1 cellular context compared by ENCODE assay signal in the genomic region with DNA sequence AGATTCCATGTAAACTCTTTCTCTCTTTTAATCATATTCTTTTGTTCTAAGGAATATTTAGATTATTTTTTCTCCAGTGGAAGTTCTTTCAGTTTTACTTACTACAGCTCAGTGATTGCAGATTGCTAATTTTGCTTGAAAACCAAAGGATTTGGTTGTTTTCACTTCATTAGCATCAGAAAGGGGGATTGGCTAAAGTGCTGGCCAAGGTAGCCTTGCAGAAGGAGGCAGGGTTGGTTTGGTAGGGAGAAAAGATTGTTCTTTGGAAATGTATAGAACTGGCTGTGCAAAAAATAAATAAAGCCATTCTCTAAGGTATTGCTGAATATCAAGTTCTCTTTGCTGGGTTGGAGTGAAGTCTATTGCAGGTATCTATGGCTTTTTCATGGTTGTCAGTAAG.
TF ChIP-seq lines count a peak whose summit lies in the region.

No MANE protein-coding gene starts in this region.

TF ChIP-seq in GM23338, 12 proteins besides CTCF, POLR2A, EP300 and RAD21:
- TF ChIP-seq, protein P1, sequence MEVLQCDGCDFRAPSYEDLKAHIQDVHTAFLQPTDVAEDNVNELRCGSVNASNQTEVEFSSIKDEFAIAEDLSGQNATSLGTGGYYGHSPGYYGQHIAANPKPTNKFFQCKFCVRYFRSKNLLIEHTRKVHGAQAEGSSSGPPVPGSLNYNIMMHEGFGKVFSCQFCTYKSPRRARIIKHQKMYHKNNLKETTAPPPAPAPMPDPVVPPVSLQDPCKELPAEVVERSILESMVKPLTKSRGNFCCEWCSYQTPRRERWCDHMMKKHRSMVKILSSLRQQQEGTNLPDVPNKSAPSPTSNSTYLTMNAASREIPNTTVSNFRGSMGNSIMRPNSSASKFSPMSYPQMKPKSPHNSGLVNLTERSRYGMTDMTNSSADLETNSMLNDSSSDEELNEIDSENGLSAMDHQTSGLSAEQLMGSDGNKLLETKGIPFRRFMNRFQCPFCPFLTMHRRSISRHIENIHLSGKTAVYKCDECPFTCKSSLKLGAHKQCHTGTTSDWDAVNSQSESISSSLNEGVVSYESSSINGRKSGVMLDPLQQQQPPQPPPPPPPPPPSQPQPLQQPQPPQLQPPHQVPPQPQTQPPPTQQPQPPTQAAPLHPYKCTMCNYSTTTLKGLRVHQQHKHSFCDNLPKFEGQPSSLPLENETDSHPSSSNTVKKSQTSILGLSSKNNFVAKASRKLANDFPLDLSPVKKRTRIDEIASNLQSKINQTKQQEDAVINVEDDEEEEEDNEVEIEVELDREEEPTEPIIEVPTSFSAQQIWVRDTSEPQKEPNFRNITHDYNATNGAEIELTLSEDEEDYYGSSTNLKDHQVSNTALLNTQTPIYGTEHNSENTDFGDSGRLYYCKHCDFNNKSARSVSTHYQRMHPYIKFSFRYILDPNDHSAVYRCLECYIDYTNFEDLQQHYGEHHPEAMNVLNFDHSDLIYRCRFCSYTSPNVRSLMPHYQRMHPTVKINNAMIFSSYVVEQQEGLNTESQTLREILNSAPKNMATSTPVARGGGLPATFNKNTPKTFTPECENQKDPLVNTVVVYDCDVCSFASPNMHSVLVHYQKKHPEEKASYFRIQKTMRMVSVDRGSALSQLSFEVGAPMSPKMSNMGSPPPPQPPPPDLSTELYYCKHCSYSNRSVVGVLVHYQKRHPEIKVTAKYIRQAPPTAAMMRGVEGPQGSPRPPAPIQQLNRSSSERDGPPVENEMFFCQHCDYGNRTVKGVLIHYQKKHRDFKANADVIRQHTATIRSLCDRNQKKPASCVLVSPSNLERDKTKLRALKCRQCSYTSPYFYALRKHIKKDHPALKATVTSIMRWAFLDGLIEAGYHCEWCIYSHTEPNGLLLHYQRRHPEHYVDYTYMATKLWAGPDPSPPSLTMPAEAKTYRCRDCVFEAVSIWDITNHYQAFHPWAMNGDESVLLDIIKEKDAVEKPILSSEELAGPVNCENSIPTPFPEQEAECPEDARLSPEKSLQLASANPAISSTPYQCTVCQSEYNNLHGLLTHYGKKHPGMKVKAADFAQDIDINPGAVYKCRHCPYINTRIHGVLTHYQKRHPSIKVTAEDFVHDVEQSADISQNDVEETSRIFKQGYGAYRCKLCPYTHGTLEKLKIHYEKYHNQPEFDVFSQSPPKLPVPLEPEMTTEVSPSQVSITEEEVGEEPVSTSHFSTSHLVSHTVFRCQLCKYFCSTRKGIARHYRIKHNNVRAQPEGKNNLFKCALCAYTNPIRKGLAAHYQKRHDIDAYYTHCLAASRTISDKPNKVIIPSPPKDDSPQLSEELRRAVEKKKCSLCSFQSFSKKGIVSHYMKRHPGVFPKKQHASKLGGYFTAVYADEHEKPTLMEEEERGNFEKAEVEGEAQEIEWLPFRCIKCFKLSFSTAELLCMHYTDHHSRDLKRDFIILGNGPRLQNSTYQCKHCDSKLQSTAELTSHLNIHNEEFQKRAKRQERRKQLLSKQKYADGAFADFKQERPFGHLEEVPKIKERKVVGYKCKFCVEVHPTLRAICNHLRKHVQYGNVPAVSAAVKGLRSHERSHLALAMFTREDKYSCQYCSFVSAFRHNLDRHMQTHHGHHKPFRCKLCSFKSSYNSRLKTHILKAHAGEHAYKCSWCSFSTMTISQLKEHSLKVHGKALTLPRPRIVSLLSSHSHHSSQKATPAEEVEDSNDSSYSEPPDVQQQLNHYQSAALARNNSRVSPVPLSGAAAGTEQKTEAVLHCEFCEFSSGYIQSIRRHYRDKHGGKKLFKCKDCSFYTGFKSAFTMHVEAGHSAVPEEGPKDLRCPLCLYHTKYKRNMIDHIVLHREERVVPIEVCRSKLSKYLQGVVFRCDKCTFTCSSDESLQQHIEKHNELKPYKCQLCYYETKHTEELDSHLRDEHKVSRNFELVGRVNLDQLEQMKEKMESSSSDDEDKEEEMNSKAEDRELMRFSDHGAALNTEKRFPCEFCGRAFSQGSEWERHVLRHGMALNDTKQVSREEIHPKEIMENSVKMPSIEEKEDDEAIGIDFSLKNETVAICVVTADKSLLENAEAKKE (CRISPR knock-in tag; IDR thresholded peaks at IDR 0.05), result peak; percentile 45; the same call in 1 of the 2 replicates
- TF ChIP-seq EZH2 (IDR thresholded peaks at IDR 0.05; ENCODE audit: low read depth, unreplicated experiment) (no peak), STAT1 (IDR thresholded peaks at IDR 0.05; ENCODE audit: unreplicated experiment) (no peak)
